11 cellular contexts compared by ENCODE assay signal in genomic region chr7:143245123-143245522, GRCh38. TPM values are rescaled to one million over a fixed set of nuclear protein-coding genes. Genes with fewer than 3 reads are reported as not detected.
DNase-seq lines count a peak whose midpoint lies in the region; ATAC-seq and TF ChIP-seq lines count a peak whose summit lies in the region.
"Had no signal": no experiment of that assay in that cellular context is flagged by ENCODE, and none has a peak within 500 bp of the region (broad histone marks: within the 10 kb centered on the region; RNA-seq: fewer than 3 reads in every experiment).

No MANE protein-coding gene starts in this region.

- H3K9me3 ChIP-seq in hepatocyte (ENCODE audit: low read depth), result no peaks in the 10 kb centered on the region

- no peaks in the 10 kb centered on the region for H3K27me3 ChIP-seq in hepatocyte

- H3K4me3 Mint-ChIP-seq in activated T-helper 2 cell treated with anti-CD3 and anti-CD28 coated beads, Interferon-gamma antibody, Interleukin-2, Interleukin-4, amounts not matched to agents 10 μg/mL and 5 μg/mL and 100 μg/mL, durations not matched to agents 14 hours and 24 hours and 36 hours (ENCODE audit: low read depth), result peak overlapping the region; percentile 27
- H3K4me3 Mint-ChIP-seq in Calu3 (ENCODE audit: low read depth, unreplicated experiment), result no peak overlapping the region

- ATAC-seq in GM21619 (IDR thresholded peaks at IDR 0.05; ENCODE audit: unreplicated experiment), result no peak

- H3K4me1 ChIP-seq in hepatocyte (ENCODE audit: insufficient read depth), result peaks cover 12% of the 10 kb centered on the region

- H3K27ac ChIP-seq in hepatocyte, result peak overlapping the region; percentile 56

- no peaks in the 10 kb centered on the region for H3K79me2 ChIP-seq in hepatocyte

- TF ChIP-seq CTCF in hepatocyte (IDR thresholded peaks at IDR 0.05; ENCODE audit: poor library complexity) (no peak), Calu3 (IDR thresholded peaks at IDR 0.05; ENCODE audit: unreplicated experiment) (no peak)

- peak; percentile 75 for DNase-seq in CD1c-positive myeloid dendritic cell (ENCODE audit: extremely low spot score)
- DNase-seq in HT-29 (ENCODE audit: low spot score), result peak; percentile 75
- DNase-seq in activated T-helper 2 cell treated with anti-CD3 and anti-CD28 coated beads, Interferon-gamma antibody, Interleukin-2, Interleukin-4, amounts not matched to agents 10 μg/mL and 5 μg/mL and 100 μg/mL, durations not matched to agents 14 hours and 24 hours and 36 hours (ENCODE audit: low spot score), result no peak
- peak; percentile 17 for DNase-seq in hepatocyte (ENCODE audit: low spot score)
- no peak for DNase-seq in SKM-1 treated with dmso at 0.1 percent for 144 hours (lab: John Stamatoyannopoulos, UW; ENCODE audit: unreplicated experiment)
- no peak for DNase-seq in Calu3
- no peak for DNase-seq in NCI-H510A (lab: John Stamatoyannopoulos, UW)
- DNase-seq: naive B cell had no signal

- no peak overlapping the region for H3K4me2 ChIP-seq in hepatocyte

- H3K4me1 Mint-ChIP-seq in activated T-helper 2 cell treated with anti-CD3 and anti-CD28 coated beads, Interferon-gamma antibody, Interleukin-2, Interleukin-4, amounts not matched to agents 10 μg/mL and 5 μg/mL and 100 μg/mL, durations not matched to agents 14 hours and 24 hours and 36 hours (ENCODE audit: low read depth), result peaks cover 79% of the 10 kb centered on the region
- H3K4me1 Mint-ChIP-seq in Calu3 (ENCODE audit: low read depth, unreplicated experiment), result peaks cover 65% of the 10 kb centered on the region

- no peaks in the 10 kb centered on the region for H3K9me2 ChIP-seq in hepatocyte (replicated peaks; ENCODE audit: insufficient read depth)

- CTCF ChIA-PET in Calu3 (lab: Charles Lee), result interaction anchor here (0.7 to 1.0 kb wide), 2 partner anchors 18 to 87 kb away, joined by 3 read pairs; partner anchors contain the start of gene GSTK1

- H3K36me3 ChIP-seq in hepatocyte (replicated peaks; ENCODE audit: insufficient read depth, low read depth), result no peaks in the 10 kb centered on the region

- no peaks in the 10 kb centered on the region for H3K27me3 Mint-ChIP-seq in activated T-helper 2 cell treated with anti-CD3 and anti-CD28 coated beads, Interferon-gamma antibody, Interleukin-2, Interleukin-4, amounts not matched to agents 10 μg/mL and 5 μg/mL and 100 μg/mL, durations not matched to agents 14 hours and 24 hours and 36 hours (ENCODE audit: low read depth)
- H3K27me3 Mint-ChIP-seq in Calu3 (ENCODE audit: unreplicated experiment), result no peaks in the 10 kb centered on the region

- BruUV-seq in Calu3 (replicated peaks; lab: Mats Ljungman, UMichigan), result no TSS peak

- H3K36me3 Mint-ChIP-seq in activated T-helper 2 cell treated with anti-CD3 and anti-CD28 coated beads, Interferon-gamma antibody, Interleukin-2, Interleukin-4, amounts not matched to agents 10 μg/mL and 5 μg/mL and 100 μg/mL, durations not matched to agents 14 hours and 24 hours and 36 hours (ENCODE audit: low read depth), result peaks cover 28% of the 10 kb centered on the region
- H3K36me3 Mint-ChIP-seq in Calu3 (ENCODE audit: insufficient read depth, unreplicated experiment), result no peaks in the 10 kb centered on the region

- H4K20me1 ChIP-seq in hepatocyte (ENCODE audit: insufficient read depth, poor library complexity, severe bottlenecking), result no peaks in the 10 kb centered on the region

- H2AFZ ChIP-seq in hepatocyte, result no peak overlapping the region

- intact Hi-C loops in activated T-helper 2 cell treated with anti-CD3 and anti-CD28 coated beads, Interferon-gamma antibody, Interleukin-2, Interleukin-4, amounts not matched to agents 10 μg/mL and 5 μg/mL and 100 μg/mL, durations not matched to agents 14 hours and 24 hours and 36 hours (cut with micrococcal nuclease), result loop anchor here (1.0 to 2.0 kb wide), 3 partner anchors 14 to 135 kb away; partner anchors contain the start of gene GSTK1
- intact Hi-C loops in Calu3 (cut with micrococcal nuclease; ENCODE audit: unreplicated experiment), result loop anchor here (10.0 kb wide), 1 partner anchor 250 kb away; no protein-coding TSS in a partner anchor

- H3K27ac Mint-ChIP-seq in activated T-helper 2 cell treated with anti-CD3 and anti-CD28 coated beads, Interferon-gamma antibody, Interleukin-2, Interleukin-4, amounts not matched to agents 10 μg/mL and 5 μg/mL and 100 μg/mL, durations not matched to agents 14 hours and 24 hours and 36 hours, result peak overlapping the region; percentile 82
- H3K27ac Mint-ChIP-seq in Calu3 (ENCODE audit: unreplicated experiment), result no peak overlapping the region

- H3K9me3 Mint-ChIP-seq in activated T-helper 2 cell treated with anti-CD3 and anti-CD28 coated beads, Interferon-gamma antibody, Interleukin-2, Interleukin-4, amounts not matched to agents 10 μg/mL and 5 μg/mL and 100 μg/mL, durations not matched to agents 14 hours and 24 hours and 36 hours, result peaks cover 24% of the 10 kb centered on the region
- H3K9me3 Mint-ChIP-seq in Calu3 (ENCODE audit: low read depth, unreplicated experiment), result no peaks in the 10 kb centered on the region

- 49% methylated on average over 3 of the region's 3 CpGs for WGBS in hepatocyte (ENCODE audit: low lambda C conversion rate, missing lambda C conversion rate)

- no peak overlapping the region for H3K4me3 ChIP-seq in hepatocyte

RNA-seq across cellular contexts. Expression of gene GSTK1, which starts 18.1 kb away (rescaled TPM):
- total RNA-seq in HT-29 (2014; rRNA removed; shearing (Covaris generic)), result 298 and 301 TPM in 2 replicates
- total RNA-seq in activated T-helper 2 cell treated with anti-CD3 and anti-CD28 coated beads, Interferon-gamma antibody, Interleukin-2, Interleukin-4, amounts not matched to agents 10 μg/mL and 5 μg/mL and 100 μg/mL, durations not matched to agents 14 hours and 24 hours and 36 hours, result 166 and 168 TPM in 2 replicates
- total RNA-seq in hepatocyte, result 224 and 233 TPM in 2 replicates
- polyA plus RNA-seq in hepatocyte, result 217 and 243 TPM in 2 replicates
- total RNA-seq in Calu3 (2022), result 109 and 116 TPM in 2 replicates

RNA-seq across cellular contexts. Expression of gene TAS2R40, which starts 23.3 kb away (rescaled TPM):
- total RNA-seq in HT-29 (2014; rRNA removed; shearing (Covaris generic)), result not detected in 2 replicates
- total RNA-seq in activated T-helper 2 cell treated with anti-CD3 and anti-CD28 coated beads, Interferon-gamma antibody, Interleukin-2, Interleukin-4, amounts not matched to agents 10 μg/mL and 5 μg/mL and 100 μg/mL, durations not matched to agents 14 hours and 24 hours and 36 hours, result not detected in 2 replicates
- not detected in 2 replicates for total RNA-seq in hepatocyte
- not detected in 2 replicates for polyA plus RNA-seq in hepatocyte
- not detected in 2 replicates for total RNA-seq in Calu3 (2022)
- total RNA-seq: activated CD8-positive, alpha-beta memory T cell treated with anti-CD3 and anti-CD28 coated beads for 36 hours; SK-MEL-5 had no signal

RNA-seq across cellular contexts. Expression of gene TMEM139, which starts 39.6 kb away (rescaled TPM):
- 53.9 and 79.7 TPM in 2 replicates for total RNA-seq in HT-29 (2014; rRNA removed; shearing (Covaris generic))
- 0.75 and 1.1 TPM in 2 replicates for total RNA-seq in activated T-helper 2 cell treated with anti-CD3 and anti-CD28 coated beads, Interferon-gamma antibody, Interleukin-2, Interleukin-4, amounts not matched to agents 10 μg/mL and 5 μg/mL and 100 μg/mL, durations not matched to agents 14 hours and 24 hours and 36 hours
- total RNA-seq in hepatocyte (19.8 and 21.0 TPM in 2 replicates), Calu3 (2022) (48.4 and 49.3 TPM in 2 replicates)
- polyA plus RNA-seq in hepatocyte, result 9.1 and 15.6 TPM in 2 replicates
- total RNA-seq: SK-MEL-5 had no signal

RNA-seq across cellular contexts. Expression of gene CASP2, which starts 43.0 kb away (rescaled TPM):
- 26.6 and 27.7 TPM in 2 replicates for total RNA-seq in HT-29 (2014; rRNA removed; shearing (Covaris generic))
- 116 and 122 TPM in 2 replicates for total RNA-seq in activated T-helper 2 cell treated with anti-CD3 and anti-CD28 coated beads, Interferon-gamma antibody, Interleukin-2, Interleukin-4, amounts not matched to agents 10 μg/mL and 5 μg/mL and 100 μg/mL, durations not matched to agents 14 hours and 24 hours and 36 hours
- total RNA-seq in hepatocyte (11.9 and 13.6 TPM in 2 replicates), Calu3 (2022) (51.3 and 53.8 TPM in 2 replicates)
- polyA plus RNA-seq in hepatocyte, result 8.5 and 10.6 TPM in 2 replicates

Comparison
In these comparisons a context has a peak if more than half of its experiments do, and no peak if none do; other contexts are left out.
1. DNase-seq: peak in CD1c-positive myeloid dendritic cell (single experiment), HT-29 (single experiment) and hepatocyte (single experiment); none in activated T-helper 2 cell treated with anti-CD3 and anti-CD28 coated beads, Interferon-gamma antibody, Interleukin-2, Interleukin-4, amounts not matched to agents 10 μg/mL and 5 μg/mL and 100 μg/mL, durations not matched to agents 14 hours and 24 hours and 36 hours (single experiment), SKM-1 treated with dmso at 0.1 percent for 144 hours (single experiment), Calu3 (single experiment) and NCI-H510A (single experiment).